Comparison of ENCODE assay signal across 8 cellular contexts in genomic region chr7:44573464-44574285, GRCh38. TPM values are rescaled to one million over a fixed set of nuclear protein-coding genes. Genes with fewer than 3 reads are reported as not detected.
DNase-seq lines count a peak whose midpoint lies in the region; ATAC-seq and TF ChIP-seq lines count a peak whose summit lies in the region.

Gene DDX56 (minus strand): TSS chr7:44573908. CDS start chr7:44573895, 13 bp downstream.

- DNase-seq in CD14-positive monocyte (ENCODE audit: low spot score) (peak; percentile 94), NCI-H82 (lab: John Stamatoyannopoulos, UW) (peak; percentile 97), dorsolateral prefrontal cortex (peak; percentile 92 to 97 (median 94)), right lobe of liver (peak; percentile 97)
- DNase-seq in activated CD4-positive, alpha-beta T cell treated with anti-CD3 and anti-CD28 coated beads, Interleukin-2, amount 50 U/mL, for 48 hours, result peak; percentile 95 to 96
- DNase-seq in stimulated activated CD4-positive, alpha-beta T cell treated with anti-CD3 and anti-CD28 coated beads, Interleukin-4, amount 100 ng/mL, for 4 hours, result peak; percentile 90 to 93

- no peaks in the 10 kb centered on the region for H3K27me3 Mint-ChIP-seq in CD14-positive monocyte (ENCODE audit: low read depth in 3 of 3)

- WGBS in right lobe of liver (ENCODE audit: insufficient coverage, low coverage, low lambda C conversion rate, missing lambda C conversion rate), result 0% methylated on average over 13 of the region's 74 CpGs

- H3K27ac Mint-ChIP-seq in CD14-positive monocyte, result peak within 1 kb of the TSS; percentile 95 to 99 (median 97)

- H3K36me3 ChIP-seq in right lobe of liver, result peaks cover 9 to 52% (median 30%) of the 10 kb centered on the region in 4 donors

- TF ChIP-seq POLR2A in right lobe of liver (IDR thresholded peaks at IDR 0.05), result peak; percentile 90

- H3K27ac ChIP-seq in dorsolateral prefrontal cortex (peak within 1 kb of the TSS; percentile 39 to 95 (median 83)), right lobe of liver (peak within 1 kb of the TSS; percentile 71 to 84 (median 75))

- H3K4me3 ChIP-seq in dorsolateral prefrontal cortex (peak within 1 kb of the TSS; percentile 60 to 100 (median 96)), right lobe of liver (peak within 1 kb of the TSS; percentile 81 to 98 (median 93))

- no peaks in the 10 kb centered on the region for H3K27me3 ChIP-seq in dorsolateral prefrontal cortex
- H3K27me3 ChIP-seq in right lobe of liver, result no peaks in the 10 kb centered on the region

- H3K4me3 Mint-ChIP-seq in CD14-positive monocyte, result peak within 1 kb of the TSS; percentile 93 to 98

- TF ChIP-seq CTCF in CD14-positive monocyte (IDR thresholded peaks at IDR 0.05) (no peak), dorsolateral prefrontal cortex (IDR thresholded peaks at IDR 0.05 in 54 of 56, conservative IDR thresholded peaks at IDR 0.05 in 2 of 56; ENCODE audit: low read depth in 1 of 56, partially characterized antibody in 56 of 56) (peak in 33 of 56 donors; percentile 9 to 56 (median 28)), right lobe of liver (IDR thresholded peaks at IDR 0.05) (no peak)

- peaks cover 2 to 8% (median 5%) of the 10 kb centered on the region in 4 donors for H3K4me1 ChIP-seq in right lobe of liver

- no peaks in the 10 kb centered on the region for H3K9me3 ChIP-seq in right lobe of liver

- peaks cover 57 to 70% of the 10 kb centered on the region in 2 donors for H3K36me3 Mint-ChIP-seq in CD14-positive monocyte

- H3K4me1 Mint-ChIP-seq in CD14-positive monocyte, result peaks cover 26% of the 10 kb centered on the region

- intact Hi-C loops in CD14-positive monocyte (cut with micrococcal nuclease) (loop anchor here (5.0 to 10.0 kb wide), 4 partner anchors 81 to 739 kb away; partner anchors contain the start of genes NUDCD3 (in 1 of the 2), TBRG4 (in 1 of the 2) and ZMIZ2 (in 1 of the 2)), dorsolateral prefrontal cortex (cut with DNase I) (loop anchor here (2.0 to 5.0 kb wide), 3 partner anchors 81 to 501 kb away; partner anchors contain the start of gene NUDCD3 (in 2 of the 2)), right lobe of liver (cut with DNase I) (no loop called here)

- peak; percentile 89 for ATAC-seq in GM19397 (IDR thresholded peaks at IDR 0.05; ENCODE audit: unreplicated experiment)
- ATAC-seq in HG03571 (IDR thresholded peaks at IDR 0.05; ENCODE audit: unreplicated experiment), result peak; percentile 85
- ATAC-seq in right lobe of liver, result peak; percentile 95 to 97 (median 97)

- no peaks in the 10 kb centered on the region for H3K9me3 Mint-ChIP-seq in CD14-positive monocyte

RNA-seq across cellular contexts. Expression of gene DDX56, which starts in this region (rescaled TPM):
- polyA plus RNA-seq in CD14-positive monocyte, result 10 to 100 TPM; 32.2 to 33.9 TPM
- 10 to 100 TPM; 38.1 to 83.2 (median 61.5) TPM for total RNA-seq in dorsolateral prefrontal cortex
- total RNA-seq in right lobe of liver, result 10 to 100 TPM; 31.8 to 42.2 (median 36.5) TPM

Comparison
In these comparisons a context has a peak if more than half of its experiments do, and no peak if none do; other contexts are left out.
1. Peak in every context shown above with its lines: DNase-seq, ATAC-seq, H3K4me3 ChIP-seq and H3K27ac ChIP-seq.
2. CTCF ChIP-seq: peak in dorsolateral prefrontal cortex (33 of 56); none in CD14-positive monocyte (single experiment) and right lobe of liver (0 of 4).
3. intact Hi-C loops: an anchor here in CD14-positive monocyte (5.0 to 10.0 kb wide) and dorsolateral prefrontal cortex (2.0 to 5.0 kb wide); none called in right lobe of liver.